ENCODE assay signal across 11 cellular contexts in genomic region chr13:40440990-40441820, GRCh38.
DNase-seq lines count a peak whose midpoint lies in the region; ATAC-seq and TF ChIP-seq lines count a peak whose summit lies in the region.
"Had no signal": no experiment of that assay in that cellular context is flagged by ENCODE, and none has a peak within 500 bp of the region (broad histone marks: within the 10 kb centered on the region; RNA-seq: fewer than 3 reads in every experiment).

No MANE protein-coding gene starts in this region.

- ATAC-seq in left lung = peak; percentile 36
- ATAC-seq in GM18505 (IDR thresholded peaks at IDR 0.05; ENCODE audit: unreplicated experiment) = no peak
- ATAC-seq in HG03457 (IDR thresholded peaks at IDR 0.05; ENCODE audit: unreplicated experiment) = no peak
- ATAC-seq in GM18520 (IDR thresholded peaks at IDR 0.05; ENCODE audit: unreplicated experiment) = no peak

- no peaks in the 10 kb centered on the region for H3K36me3 ChIP-seq in left lung

- H3K27ac ChIP-seq in coronary artery (peak overlapping the region; percentile 73 to 79), left lung (peak overlapping the region; percentile 30 to 54), substantia nigra (ENCODE audit: low read depth, low read length, poor library complexity, severe bottlenecking) (no peak overlapping the region)

- peaks cover 9 to 34% of the 10 kb centered on the region in 2 donors for H3K4me1 ChIP-seq in left lung

- no peaks in the 10 kb centered on the region for H3K9me3 ChIP-seq in left lung

- TF ChIP-seq CTCF in coronary artery (IDR thresholded peaks at IDR 0.05) = no peak
- TF ChIP-seq CTCF in left lung (IDR thresholded peaks at IDR 0.05) = no peak

- H3K4me3 ChIP-seq in coronary artery (no peak overlapping the region), left lung (no peak overlapping the region)

- TF ChIP-seq POLR2A in GM18505 (IDR thresholded peaks at IDR 0.05; ENCODE audit: borderline replicate concordance, extremely low read depth, insufficient read depth, insufficient read length) = no peak

- intact Hi-C loops in left lung (cut with DNase I) = no loop called here

- DNase-seq in LoVo (ENCODE audit: low spot score) = peak; percentile 32
- DNase-seq in coronary artery (ENCODE audit: low spot score) = peak; percentile 87
- peak in 1 of 2 donors; percentile 53 for DNase-seq in left lung
- DNase-seq in substantia nigra (lab: John Stamatoyannopoulos, UW) = peak in 46 of 49 donors; percentile 11 to 83 (median 54)
- DNase-seq in activated gamma-delta T cell treated with Interleukin-2 at 50 U/mL for 16 hours = no peak
- DNase-seq: activated CD4-positive, alpha-beta T cell treated with anti-CD3 and anti-CD28 coated beads, Interleukin-2, amount 50 U/mL, for 1 hour; endodermal cell; NCI-H1930 had no signal

- no peaks in the 10 kb centered on the region for H3K27me3 ChIP-seq in left lung
